ENCODE assay signal across 9 cellular contexts in genomic region chr2:101717041-101717817, GRCh38. TPM values are rescaled to one million over a fixed set of nuclear protein-coding genes. Genes with fewer than 3 reads are reported as not detected.
DNase-seq lines count a peak whose midpoint lies in the region; ATAC-seq and TF ChIP-seq lines count a peak whose summit lies in the region.
"Had no signal": no experiment of that assay in that cellular context is flagged by ENCODE, and none has a peak within 500 bp of the region (broad histone marks: within the 10 kb centered on the region; RNA-seq: fewer than 3 reads in every experiment).

No MANE protein-coding gene starts in this region.

- H3K4me2 ChIP-seq in OCI-LY3 (ENCODE audit: low read length): peak overlapping the region; percentile 74

- H3K9me3 ChIP-seq in OCI-LY3 (ENCODE audit: insufficient read depth, low read length): no peaks in the 10 kb centered on the region
- H3K9me3 ChIP-seq in mucosa of descending colon: no peaks in the 10 kb centered on the region

- peaks cover 38% of the 10 kb centered on the region for H4K20me1 ChIP-seq in OCI-LY3 (ENCODE audit: insufficient read depth, low read length)

- ATAC-seq in GM18517 (IDR thresholded peaks at IDR 0.05; ENCODE audit: unreplicated experiment) (peak; percentile 70), GM21825 (IDR thresholded peaks at IDR 0.05; ENCODE audit: unreplicated experiment) (peak; percentile 81), mucosa of descending colon (peak; percentile 87)

- no peaks in the 10 kb centered on the region for H3K27me3 ChIP-seq in OCI-LY3 (ENCODE audit: low read depth, low read length)

- H3K9ac ChIP-seq in OCI-LY3 (ENCODE audit: low read length): peak overlapping the region; percentile 45

- peak overlapping the region; percentile 46 for H3K4me3 ChIP-seq in OCI-LY3 (ENCODE audit: low read length)
- no peak overlapping the region for H3K4me3 ChIP-seq in mucosa of descending colon

- H3K36me3 ChIP-seq in OCI-LY3 (replicated peaks; ENCODE audit: low read depth, low read length): peaks cover 24% of the 10 kb centered on the region
- no peaks in the 10 kb centered on the region for H3K36me3 ChIP-seq in mucosa of descending colon (ENCODE audit: low read depth)

- H2AFZ ChIP-seq in OCI-LY3 (ENCODE audit: low read depth, low read length): no peak overlapping the region

- no peak for TF ChIP-seq CTCF in OCI-LY3 (IDR thresholded peaks at IDR 0.05; ENCODE audit: low read depth, low read length)
- TF ChIP-seq CTCF in mucosa of descending colon (IDR thresholded peaks at IDR 0.05): no peak

- peaks cover 99% of the 10 kb centered on the region for H3K79me2 ChIP-seq in OCI-LY3 (ENCODE audit: low read length)

- peak overlapping the region; percentile 86 for H3K27ac ChIP-seq in OCI-LY3 (ENCODE audit: low read length)

- DNase-seq in mucosa of descending colon: peak in 2 of 3 donors; percentile 28 to 74
- no peak for DNase-seq in SKM-1 treated with dmso at 0.1 percent for 144 hours (lab: John Stamatoyannopoulos, UW; ENCODE audit: unreplicated experiment)
- DNase-seq in SK-N-DZ (ENCODE audit: low spot score): no peak
- DNase-seq in NCI-H1092 (lab: John Stamatoyannopoulos, UW): no peak
- no peak for DNase-seq in SIG-M5 treated with dmso at 0.1 percent for 504 hours (lab: John Stamatoyannopoulos, UW; ENCODE audit: unreplicated experiment)
- DNase-seq: NCI-H510A treated with DMSO at 0.1 percent for 48 hours had no signal

- intact Hi-C loops in mucosa of descending colon (cut with DNase I, micrococcal nuclease): no loop called here

- H3K4me1 ChIP-seq in OCI-LY3 (ENCODE audit: low read length) (peaks cover 81% of the 10 kb centered on the region), mucosa of descending colon (ENCODE audit: low read depth) (no peaks in the 10 kb centered on the region)

RNA-seq across cellular contexts. Expression of gene MAP4K4, which starts 19.7 kb away (rescaled TPM):
- 10 to 100 TPM; 26.4 to 54.6 (median 34.2) TPM for total RNA-seq in mucosa of descending colon
- polyA plus RNA-seq in SK-N-DZ (2014; cell fraction: cytosol; rRNA removed): 48.1 and 53.7 TPM in 2 replicates
- polyA plus RNA-seq in SK-N-DZ (2014; cell fraction: nucleus; rRNA removed): 111 and 181 TPM in 2 replicates

Comparison
In these comparisons a context has a peak if more than half of its experiments do, and no peak if none do; other contexts are left out.
1. DNase-seq: peak in mucosa of descending colon (2 of 3); none in SKM-1 treated with dmso at 0.1 percent for 144 hours (single experiment), SK-N-DZ (single experiment), NCI-H1092 (single experiment) and SIG-M5 treated with dmso at 0.1 percent for 504 hours (single experiment).
2. Peak in every context shown above with its lines, with median percentiles within 50 percentile points of each other: ATAC-seq.